In genomic region chr10:114917927-114918672, GRCh38 we compare ENCODE assay signal across 1 cellular context.
TF ChIP-seq lines count a peak whose summit lies in the region.

No MANE protein-coding gene starts in this region.

TF ChIP-seq in H1, 55 proteins besides CTCF, POLR2A, EP300 and RAD21 (continued from another document):
- TF ChIP-seq CHD7 (IDR thresholded peaks at IDR 0.05; ENCODE audit: insufficient replicate concordance, low read length) (peak; percentile 62), SP2 (IDR thresholded peaks at IDR 0.05; ENCODE audit: low read length) (no peak), E2F6 (IDR thresholded peaks at IDR 0.05) (no peak), CEBPB (IDR thresholded peaks at IDR 0.05; ENCODE audit: low read depth, low read length) (no peak), POU5F1 (IDR thresholded peaks at IDR 0.05; ENCODE audit: low read depth, low read length) (peak; percentile 69; the same call in 1 of the 2 replicates), SAP30 (IDR thresholded peaks at IDR 0.05; ENCODE audit: insufficient read depth, insufficient replicate concordance, low read length) (no peak), KDM5A (IDR thresholded peaks at IDR 0.05; ENCODE audit: low read length) (no peak)
